ENCODE assay signal across 15 cellular contexts in genomic region chr20:51797357-51798025, GRCh38. TPM values are rescaled to one million over a fixed set of nuclear protein-coding genes. Genes with fewer than 3 reads are reported as not detected.
DNase-seq lines count a peak whose midpoint lies in the region; ATAC-seq and TF ChIP-seq lines count a peak whose summit lies in the region.
"Had no signal": no experiment of that assay in that cellular context is flagged by ENCODE, and none has a peak within 500 bp of the region (broad histone marks: within the 10 kb centered on the region; RNA-seq: fewer than 3 reads in every experiment).

No MANE protein-coding gene starts in this region.

- no peaks in the 10 kb centered on the region for H3K9me3 Mint-ChIP-seq in activated T-cell treated with anti-CD3 and anti-CD28 coated beads, Interleukin-2, amount 50 U/mL, for 24 hours

- H3F3A ChIP-seq in PC-3 (ENCODE audit: low read length, unreplicated experiment), result no peaks in the 10 kb centered on the region

- H3K27me3 Mint-ChIP-seq in activated T-cell treated with anti-CD3 and anti-CD28 coated beads, Interleukin-2, amount 50 U/mL, for 24 hours, result peaks cover 74% of the 10 kb centered on the region

- H3K9me3 ChIP-seq in PC-3 (ENCODE audit: low read length), result no peaks in the 10 kb centered on the region
- H3K9me3 ChIP-seq: heart left ventricle, lower lobe of right lung, testis had no signal

- no peak for TF ChIP-seq CTCF in PC-3 (conservative IDR thresholded peaks at IDR 0.05; ENCODE audit: low read depth, low read length)

- no peaks in the 10 kb centered on the region for H4K20me1 ChIP-seq in PC-3 (ENCODE audit: low read length)

- POLR2A ChIA-PET in PC-3 (lab: Charles Lee; ENCODE audit: unreplicated experiment), result no interaction called here

- no peak for TF ChIP-seq POLR2A in erythroblast (IDR thresholded peaks at IDR 0.05; ENCODE audit: low read length)

- no peak overlapping the region for H3K4me2 ChIP-seq in PC-3 (ENCODE audit: low read length)

- DNase-seq in NCI-H187 treated with DMSO at 0.1 percent for 48 hours (lab: John Stamatoyannopoulos, UW) (peak; percentile 1), NCI-H187 (lab: John Stamatoyannopoulos, UW) (no peak), PC-3 (peak; percentile 26), erythroblast (lab: John Stamatoyannopoulos, UW) (peak; percentile 39 to 69), pons (ENCODE audit: low spot score) (peak; percentile 11), COLO668 (lab: John Stamatoyannopoulos, UW; ENCODE audit: unreplicated experiment) (no peak)
- no peak for DNase-seq in activated CD4-positive, alpha-beta T cell treated with anti-CD3 and anti-CD28 coated beads, Interleukin-2, amount 50 U/mL, for 1 hour
- DNase-seq in activated T-cell treated with anti-CD3 and anti-CD28 coated beads, Interleukin-2, amount 50 U/mL, for 24 hours, result no peak
- DNase-seq: activated CD4-positive, alpha-beta T cell treated with anti-CD3 and anti-CD28 coated beads, Interleukin-2, amount 50 U/mL, for 4 hours; activated effector memory CD4-positive, alpha-beta T cell treated with anti-CD3 and anti-CD28 coated beads, Interleukin-2, amount 50 U/mL, for 16 hours; heart left ventricle; Kasumi-1; lower lobe of right lung; small intestine; testis had no signal

- H3K27ac ChIP-seq in PC-3 (ENCODE audit: low read length), result no peak overlapping the region
- H3K27ac ChIP-seq: heart left ventricle, lower lobe of right lung, testis had no signal

- CTCF ChIA-PET in PC-3 (lab: Charles Lee), result interaction anchor here (0.9 kb wide), 1 partner anchor 286 kb away, joined by 3 read pairs; no protein-coding TSS in a partner anchor

- no TSS peak for BruUV-seq in PC-3 (replicated peaks; lab: Mats Ljungman, UMichigan)

- no peaks in the 10 kb centered on the region for H3K36me3 Mint-ChIP-seq in activated T-cell treated with anti-CD3 and anti-CD28 coated beads, Interleukin-2, amount 50 U/mL, for 24 hours (ENCODE audit: low read depth)

- no peaks in the 10 kb centered on the region for H3K27me3 ChIP-seq in PC-3 (ENCODE audit: low read length)
- H3K27me3 ChIP-seq: testis had no signal

- peaks cover 22% of the 10 kb centered on the region for H3K4me1 ChIP-seq in PC-3 (ENCODE audit: insufficient read depth, low read length)

- H3K27ac Mint-ChIP-seq in activated T-cell treated with anti-CD3 and anti-CD28 coated beads, Interleukin-2, amount 50 U/mL, for 24 hours, result no peak overlapping the region

- H3K9ac ChIP-seq in PC-3 (ENCODE audit: low read length), result no peak overlapping the region

- no peaks in the 10 kb centered on the region for H3K36me3 ChIP-seq in PC-3 (ENCODE audit: low read depth, low read length)
- H3K36me3 ChIP-seq: heart left ventricle, lower lobe of right lung had no signal

- no peak overlapping the region for H2AFZ ChIP-seq in PC-3 (ENCODE audit: low read length)

- no peak for ATAC-seq in PC-3
- ATAC-seq: heart left ventricle, lower lobe of right lung had no signal

- H3K79me2 ChIP-seq in PC-3 (ENCODE audit: low read length), result no peaks in the 10 kb centered on the region

- H3K4me3 ChIP-seq in PC-3 (ENCODE audit: low read length), result no peak overlapping the region
- H3K4me3 ChIP-seq: heart left ventricle, lower lobe of right lung, testis had no signal

- peaks cover 13% of the 10 kb centered on the region for H3K4me1 Mint-ChIP-seq in activated T-cell treated with anti-CD3 and anti-CD28 coated beads, Interleukin-2, amount 50 U/mL, for 24 hours (ENCODE audit: low read depth)

- no peaks in the 10 kb centered on the region for H3K9me2 ChIP-seq in PC-3 (replicated peaks; ENCODE audit: low read length)

- intact Hi-C loops in PC-3 (cut with micrococcal nuclease), result no loop called here

- no peak overlapping the region for H3K4me3 Mint-ChIP-seq in activated T-cell treated with anti-CD3 and anti-CD28 coated beads, Interleukin-2, amount 50 U/mL, for 24 hours

RNA-seq across cellular contexts. Expression of gene SALL4, which starts 4.8 kb away (rescaled TPM):
- 1.7 and 3.1 TPM in 2 replicates for total RNA-seq in PC-3 (2014; rRNA removed)

RNA-seq across cellular contexts. Expression of gene ATP9A, which starts 29.3 kb away (rescaled TPM):
- 31.3 and 34.6 TPM in 2 replicates for total RNA-seq in PC-3 (2014; rRNA removed)

Comparison
In these comparisons a context has a peak if more than half of its experiments do, and no peak if none do; other contexts are left out.
1. DNase-seq: peak in NCI-H187 treated with DMSO at 0.1 percent for 48 hours (single experiment), PC-3 (single experiment), erythroblast (2 of 2) and pons (single experiment); none in NCI-H187 (0 of 2), activated CD4-positive, alpha-beta T cell treated with anti-CD3 and anti-CD28 coated beads, Interleukin-2, amount 50 U/mL, for 1 hour (single experiment), COLO668 (single experiment) and activated T-cell treated with anti-CD3 and anti-CD28 coated beads, Interleukin-2, amount 50 U/mL, for 24 hours (single experiment).